Comparison of ENCODE assay signal across 15 cellular contexts in the genomic region with DNA sequence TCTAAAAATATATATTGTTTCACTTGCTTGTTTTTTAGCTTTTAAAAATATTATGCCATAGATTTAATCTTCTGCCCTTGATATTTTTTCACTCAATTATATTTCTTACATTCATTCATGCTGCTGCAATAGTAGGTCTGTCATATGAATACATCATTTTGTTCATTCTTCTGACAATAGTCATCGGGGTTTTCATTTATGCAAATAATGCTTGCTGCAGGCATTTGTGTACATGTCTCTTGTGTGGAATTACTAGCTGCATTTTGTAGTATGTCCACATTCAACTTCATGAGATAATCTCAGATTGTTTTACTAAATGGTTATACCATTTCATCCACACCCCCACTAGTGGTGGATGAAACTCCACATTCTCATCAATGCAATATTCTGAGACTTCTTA. TPM values are rescaled to one million over a fixed set of nuclear protein-coding genes. Genes with fewer than 3 reads are reported as not detected.
DNase-seq lines count a peak whose midpoint lies in the region; ATAC-seq and TF ChIP-seq lines count a peak whose summit lies in the region.
"Had no signal": no experiment of that assay in that cellular context is flagged by ENCODE, and none has a peak within 500 bp of the region (broad histone marks: within the 10 kb centered on the region; RNA-seq: fewer than 3 reads in every experiment).

No MANE protein-coding gene starts in this region.

- H3K4me2 ChIP-seq in DND-41 (ENCODE audit: insufficient read depth, low read length) (peak overlapping the region; percentile 47), fibroblast of lung (ENCODE audit: extremely low read depth, insufficient read depth, low read length) (no peak overlapping the region), neural progenitor cell (no peak overlapping the region)

- H3K9me3 Mint-ChIP-seq in neural progenitor cell: no peaks in the 10 kb centered on the region
- H3K9me3 Mint-ChIP-seq: H9 had no signal

- no peak for ATAC-seq in DND-41 (ENCODE audit: insufficient read depth, low read depth)
- ATAC-seq in GM21360 (IDR thresholded peaks at IDR 0.05; ENCODE audit: unreplicated experiment): peak; percentile 37
- no peak for ATAC-seq in HG03175 (IDR thresholded peaks at IDR 0.05; ENCODE audit: unreplicated experiment)
- ATAC-seq: body of pancreas had no signal

- H3K27ac Mint-ChIP-seq in neural progenitor cell: no peak overlapping the region

- H3K27me3 ChIP-seq in DND-41 (ENCODE audit: insufficient read depth, low read length, poor library complexity) (no peaks in the 10 kb centered on the region), fibroblast of lung (ENCODE audit: control insufficient read depth, insufficient read depth, low read length) (no peaks in the 10 kb centered on the region), neural progenitor cell (no peaks in the 10 kb centered on the region)
- H3K27me3 ChIP-seq: body of pancreas had no signal

- H3K27ac ChIP-seq in DND-41 (ENCODE audit: low read length): peak overlapping the region; percentile 86
- no peak overlapping the region for H3K27ac ChIP-seq in fibroblast of lung (ENCODE audit: insufficient read depth, low read length)
- no peak overlapping the region for H3K27ac ChIP-seq in neural progenitor cell
- H3K27ac ChIP-seq: body of pancreas had no signal

- H3F3A ChIP-seq in neural progenitor cell (ENCODE audit: low read depth): peaks cover 12% of the 10 kb centered on the region

- no peak for DNase-seq in DND-41
- peak; percentile 55 for DNase-seq in NCI-H526 treated with DMSO at 0.1 percent for 48 hours (lab: John Stamatoyannopoulos, UW)
- DNase-seq in fibroblast of lung (ENCODE audit: low read depth in 2 of 2): peak; percentile 23 to 45
- no peak for DNase-seq in glomerular visceral epithelial cell (ENCODE audit: extremely low spot score)
- DNase-seq in neural progenitor cell (ENCODE audit: low spot score): no peak
- no peak for DNase-seq in NCI-H187 (lab: John Stamatoyannopoulos, UW)
- DNase-seq: body of pancreas; C1 segment of cervical spinal cord; H9; NCI-H2171; posterior cingulate gyrus; stimulated activated naive CD4-positive, alpha-beta T cell; T1000 had no signal

- TF ChIP-seq CTCF in DND-41 (IDR thresholded peaks at IDR 0.05; ENCODE audit: borderline replicate concordance, extremely low read depth, low read length, poor library complexity, severe bottlenecking): no peak
- no peak for TF ChIP-seq CTCF in fibroblast of lung (conservative IDR thresholded peaks at IDR 0.05 in 1 of 2, IDR thresholded peaks at IDR 0.05 in 1 of 2; ENCODE audit: low read depth in 1 of 2, low read length in 2 of 2)
- no peak for TF ChIP-seq CTCF in neural progenitor cell (IDR thresholded peaks at IDR 0.05)

- H3K4me1 Mint-ChIP-seq in neural progenitor cell: peaks cover 7% of the 10 kb centered on the region

- peaks cover 8% of the 10 kb centered on the region for H3K27me3 Mint-ChIP-seq in neural progenitor cell (ENCODE audit: insufficient read depth, low read depth)

- no peaks in the 10 kb centered on the region for H3K36me3 ChIP-seq in DND-41 (ENCODE audit: insufficient read depth, low read length)
- H3K36me3 ChIP-seq in fibroblast of lung (ENCODE audit: control insufficient read depth, insufficient read depth, low read length): no peaks in the 10 kb centered on the region
- no peaks in the 10 kb centered on the region for H3K36me3 ChIP-seq in neural progenitor cell

- H3K79me2 ChIP-seq in DND-41 (ENCODE audit: insufficient read depth, low read length) (no peaks in the 10 kb centered on the region), fibroblast of lung (ENCODE audit: control insufficient read depth, insufficient read depth, low read length) (no peaks in the 10 kb centered on the region), neural progenitor cell (ENCODE audit: low read depth) (no peaks in the 10 kb centered on the region)

- H3K4me3 ChIP-seq in DND-41 (ENCODE audit: low read depth in 1 of 2, low read length in 2 of 2) (no peak overlapping the region), fibroblast of lung (replicated peaks in 1 of 4; ENCODE audit: control extremely low read depth in 1 of 4, insufficient read depth in 1 of 4, low read depth in 3 of 4, low read length in 4 of 4) (no peak overlapping the region), neural progenitor cell (no peak overlapping the region)
- H3K4me3 ChIP-seq: body of pancreas had no signal

- H3K4me1 ChIP-seq in DND-41 (ENCODE audit: insufficient read depth, low read length) (peaks cover 63% of the 10 kb centered on the region), fibroblast of lung (ENCODE audit: control insufficient read depth, extremely low read depth, insufficient read depth, low read length) (no peaks in the 10 kb centered on the region), neural progenitor cell (peaks cover 14% of the 10 kb centered on the region)

- H3K9me3 ChIP-seq in DND-41 (ENCODE audit: insufficient read depth, low read length, severe bottlenecking): no peaks in the 10 kb centered on the region
- H3K9me3 ChIP-seq in fibroblast of lung (ENCODE audit: control insufficient read depth, insufficient read depth, low read depth, low read length): no peaks in the 10 kb centered on the region
- H3K9me3 ChIP-seq in neural progenitor cell (ENCODE audit: low read depth): no peaks in the 10 kb centered on the region
- H3K9me3 ChIP-seq: body of pancreas had no signal

- peak overlapping the region; percentile 39 for H3K9ac ChIP-seq in DND-41 (ENCODE audit: low read depth, low read length)
- H3K9ac ChIP-seq in fibroblast of lung (ENCODE audit: insufficient read depth, low read length): no peak overlapping the region
- no peak overlapping the region for H3K9ac ChIP-seq in neural progenitor cell

- no peak overlapping the region for H3K4me3 Mint-ChIP-seq in neural progenitor cell
- H3K4me3 Mint-ChIP-seq: H9 had no signal

- H2AFZ ChIP-seq in DND-41 (ENCODE audit: low read depth, low read length) (no peak overlapping the region; the same call in 1 of the 2 replicates), fibroblast of lung (ENCODE audit: low read length) (no peak overlapping the region), neural progenitor cell (replicated peaks) (no peak overlapping the region)

- H3K36me3 Mint-ChIP-seq in neural progenitor cell: no peaks in the 10 kb centered on the region

- no peaks in the 10 kb centered on the region for H4K20me1 ChIP-seq in DND-41 (ENCODE audit: insufficient read depth, low read length)
- H4K20me1 ChIP-seq in fibroblast of lung (ENCODE audit: control insufficient read depth, extremely low read depth, insufficient read depth, low read length): no peaks in the 10 kb centered on the region
- H4K20me1 ChIP-seq in neural progenitor cell (ENCODE audit: low read depth): no peaks in the 10 kb centered on the region

RNA-seq across cellular contexts. Expression of a gene that starts 5.3 kb away (rescaled TPM):
- 51.4 and 73.5 TPM in 2 replicates for total RNA-seq in fibroblast of lung
- polyA plus RNA-seq in fibroblast of lung: 49.6 and 76.8 TPM in 2 replicates
- 28.6 and 38.1 TPM in 2 replicates for polyA plus RNA-seq in fibroblast of lung (2012)
- polyA minus RNA-seq in fibroblast of lung (ENCODE audit: low replicate concordance): 5.9 and 27.9 TPM in 2 replicates
- total RNA-seq in neural progenitor cell (ENCODE audit: low replicate concordance): 23.9 and 24.9 TPM in 2 replicates

Comparison
In these comparisons a context has a peak if more than half of its experiments do, and no peak if none do; other contexts are left out.
1. DNase-seq: peak in NCI-H526 treated with DMSO at 0.1 percent for 48 hours (single experiment) and fibroblast of lung (2 of 2); none in DND-41 (single experiment), glomerular visceral epithelial cell (single experiment), neural progenitor cell (single experiment) and NCI-H187 (0 of 2).